Comparison of ENCODE assay signal across 8 cellular contexts in the genomic region with DNA sequence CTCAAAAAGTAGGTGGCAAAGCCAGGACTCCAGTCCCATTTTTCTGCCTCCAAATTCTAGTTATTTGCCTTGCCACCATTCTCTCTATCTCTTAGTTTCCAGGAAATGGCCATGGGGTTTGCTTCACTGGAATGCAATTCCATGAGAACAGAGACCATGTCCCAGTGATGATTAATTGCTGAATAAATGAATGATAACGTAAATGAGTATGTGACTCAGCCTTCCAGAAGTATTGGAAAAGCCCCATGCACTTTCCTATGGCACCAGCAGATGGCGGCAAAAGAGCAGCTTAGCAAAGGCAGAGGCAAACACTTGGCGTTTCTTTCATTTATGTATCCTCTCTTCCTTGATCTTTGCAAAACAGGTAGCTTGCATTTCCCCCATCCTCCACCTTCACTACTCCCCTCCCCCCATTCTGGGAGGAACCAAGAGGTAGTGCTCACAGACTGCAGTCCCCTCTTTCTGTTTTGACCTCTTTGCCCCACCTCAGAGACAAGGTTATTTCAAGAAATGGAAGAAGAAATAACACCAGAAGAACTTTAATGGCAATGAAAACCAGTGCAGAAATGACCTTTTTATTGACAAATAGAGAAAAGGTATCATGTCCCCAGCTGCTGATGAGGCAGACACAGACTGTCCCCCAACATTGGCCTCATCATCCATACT. TPM values are rescaled to one million over a fixed set of nuclear protein-coding genes. Genes with fewer than 3 reads are reported as not detected.
DNase-seq lines count a peak whose midpoint lies in the region; TF ChIP-seq lines count a peak whose summit lies in the region.

No MANE protein-coding gene starts in this region.

- intact Hi-C loops in testis (cut with DNase I; ENCODE audit: low total_unique reads) = loop anchor here (10.0 kb wide), 1 partner anchor 1252 kb away; no protein-coding TSS in a partner anchor

- H3K9me3 Mint-ChIP-seq in activated T-cell treated with anti-CD3 and anti-CD28 coated beads, Interleukin-2, amount 50 U/mL, for 24 hours = no peaks in the 10 kb centered on the region

- no peaks in the 10 kb centered on the region for H3K9me3 ChIP-seq in OCI-LY1 (ENCODE audit: low read length)
- no peaks in the 10 kb centered on the region for H3K9me3 ChIP-seq in testis

- H3F3A ChIP-seq in OCI-LY1 (ENCODE audit: insufficient read depth, low read length) = no peaks in the 10 kb centered on the region

- H4K20me1 ChIP-seq in OCI-LY1 (ENCODE audit: insufficient read depth, low read length) = no peaks in the 10 kb centered on the region

- TF ChIP-seq CTCF in BJ (IDR thresholded peaks at IDR 0.05; ENCODE audit: insufficient read depth, low read depth, low read length) = peak; percentile 92
- TF ChIP-seq CTCF in OCI-LY1 (IDR thresholded peaks at IDR 0.05; ENCODE audit: low read length) = peak; percentile 79
- TF ChIP-seq CTCF in fibroblast of mammary gland (conservative IDR thresholded peaks at IDR 0.05; ENCODE audit: control insufficient read depth, insufficient read depth, low read depth, low read length) = peak; percentile 98
- TF ChIP-seq CTCF in testis (IDR thresholded peaks at IDR 0.05) = peak; percentile 84 to 96 (median 95)

- no peak overlapping the region for H3K4me2 ChIP-seq in OCI-LY1 (ENCODE audit: low read length)

- no peaks in the 10 kb centered on the region for H3K9me2 ChIP-seq in OCI-LY1 (ENCODE audit: low read depth, low read length)

- TF ChIP-seq POLR2A in testis (IDR thresholded peaks at IDR 0.05) = no peak

- DNase-seq in BJ (ENCODE audit: low read depth) (peak; percentile 91), HEK293T (ENCODE audit: extremely low spot score) (no peak), fibroblast of mammary gland (ENCODE audit: low read depth) (peak; percentile 90), non-pigmented ciliary epithelial cell (ENCODE audit: low read depth) (peak; percentile 79), testis (peak; percentile 90), NCI-H526 treated with DMSO at 0.1 percent for 48 hours (lab: John Stamatoyannopoulos, UW) (no peak)
- peak; percentile 73 for DNase-seq in activated T-cell treated with anti-CD3 and anti-CD28 coated beads, Interleukin-2, amount 50 U/mL, for 24 hours

- no peaks in the 10 kb centered on the region for H3K79me2 ChIP-seq in OCI-LY1 (ENCODE audit: insufficient read depth, low read length)

- no peak overlapping the region for H3K27ac ChIP-seq in OCI-LY1 (ENCODE audit: low read depth, low read length, poor library complexity, severe bottlenecking)
- no peak overlapping the region for H3K27ac ChIP-seq in testis

- H3K27me3 Mint-ChIP-seq in activated T-cell treated with anti-CD3 and anti-CD28 coated beads, Interleukin-2, amount 50 U/mL, for 24 hours = peaks cover 55% of the 10 kb centered on the region

- peaks cover 2% of the 10 kb centered on the region for H3K4me1 Mint-ChIP-seq in activated T-cell treated with anti-CD3 and anti-CD28 coated beads, Interleukin-2, amount 50 U/mL, for 24 hours (ENCODE audit: low read depth)

- H3K4me3 ChIP-seq in BJ (ENCODE audit: low read depth, low read length) = no peak overlapping the region
- no peak overlapping the region for H3K4me3 ChIP-seq in OCI-LY1 (ENCODE audit: low read depth, low read length, poor library complexity, severe bottlenecking)
- H3K4me3 ChIP-seq in fibroblast of mammary gland (ENCODE audit: control insufficient read depth, low read depth, low read length) = no peak overlapping the region
- H3K4me3 ChIP-seq in testis = no peak overlapping the region

- no peak overlapping the region for H3K9ac ChIP-seq in OCI-LY1 (ENCODE audit: low read length)

- CTCF ChIA-PET in BJ (lab: Yijun Ruan, JAX) (interaction anchor here (0.6 to 2.5 kb wide), 19 partner anchors 13 to 1255 kb away, joined by 3 to 19 read pairs (median 5); a partner anchor contains a TSS), HEK293T (lab: Yijun Ruan, JAX) (interaction anchor here (0.6 to 1.6 kb wide), 5 partner anchors 41 to 1287 kb away, joined by 3 to 4 read pairs (median 3); no protein-coding TSS in a partner anchor)

- no peak overlapping the region for H3K27ac Mint-ChIP-seq in activated T-cell treated with anti-CD3 and anti-CD28 coated beads, Interleukin-2, amount 50 U/mL, for 24 hours

- H3K36me3 Mint-ChIP-seq in activated T-cell treated with anti-CD3 and anti-CD28 coated beads, Interleukin-2, amount 50 U/mL, for 24 hours (ENCODE audit: low read depth) = no peaks in the 10 kb centered on the region

- H3K36me3 ChIP-seq in BJ (ENCODE audit: control insufficient read depth, insufficient read depth, low read length) (no peaks in the 10 kb centered on the region), OCI-LY1 (ENCODE audit: insufficient read depth, low read length) (no peaks in the 10 kb centered on the region), testis (ENCODE audit: low read depth, missing control alignments) (no peaks in the 10 kb centered on the region)

- POLR2A ChIA-PET in BJ (lab: Charles Lee) = interaction anchor here (1.0 kb wide), 1 partner anchor 10 kb away, joined by 3 read pairs; no protein-coding TSS in a partner anchor
- POLR2A ChIA-PET in HEK293T (lab: Yijun Ruan, JAX) = no interaction called here

- no peak overlapping the region for H3K4me3 Mint-ChIP-seq in activated T-cell treated with anti-CD3 and anti-CD28 coated beads, Interleukin-2, amount 50 U/mL, for 24 hours

- WGBS in testis, 2 donors = 6% methylated on average over 3 of the region's 3 CpGs

- H3K27me3 ChIP-seq in BJ (ENCODE audit: control insufficient read depth, insufficient read depth, low read length) (no peaks in the 10 kb centered on the region), OCI-LY1 (ENCODE audit: insufficient read depth, low read length) (no peaks in the 10 kb centered on the region), testis (no peaks in the 10 kb centered on the region)

- H3K4me1 ChIP-seq in OCI-LY1 (ENCODE audit: insufficient read depth, low read length, severe bottlenecking) = no peaks in the 10 kb centered on the region
- peaks cover 12% of the 10 kb centered on the region for H3K4me1 ChIP-seq in testis

- no peak overlapping the region for H2AFZ ChIP-seq in OCI-LY1 (ENCODE audit: low read length)

TF ChIP-seq in HEK293T, 16 proteins besides CTCF, POLR2A, EP300 and RAD21:
- TF ChIP-seq, protein P1, sequence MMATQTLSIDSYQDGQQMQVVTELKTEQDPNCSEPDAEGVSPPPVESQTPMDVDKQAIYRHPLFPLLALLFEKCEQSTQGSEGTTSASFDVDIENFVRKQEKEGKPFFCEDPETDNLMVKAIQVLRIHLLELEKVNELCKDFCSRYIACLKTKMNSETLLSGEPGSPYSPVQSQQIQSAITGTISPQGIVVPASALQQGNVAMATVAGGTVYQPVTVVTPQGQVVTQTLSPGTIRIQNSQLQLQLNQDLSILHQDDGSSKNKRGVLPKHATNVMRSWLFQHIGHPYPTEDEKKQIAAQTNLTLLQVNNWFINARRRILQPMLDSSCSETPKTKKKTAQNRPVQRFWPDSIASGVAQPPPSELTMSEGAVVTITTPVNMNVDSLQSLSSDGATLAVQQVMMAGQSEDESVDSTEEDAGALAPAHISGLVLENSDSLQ (IDR thresholded peaks at IDR 0.05) = peak; percentile 68; the same call in 1 of the 2 replicates
- no peak for TF ChIP-seq CTBP1 (IDR thresholded peaks at IDR 0.05; ENCODE audit: borderline replicate concordance)

RNA-seq across cellular contexts. Expression of a gene that starts 21.3 kb away (rescaled TPM):
- polyA plus RNA-seq in BJ (2011; rRNA removed) = 66.4 and 75.7 TPM in 2 replicates
- polyA minus RNA-seq in BJ (2011; rRNA and poly(A)+ RNA removed) = 71.2 and 93.8 TPM in 2 replicates
- total RNA-seq in testis = 1 to 10 TPM; 8.4 to 8.7 TPM
- 4.0 TPM for polyA plus RNA-seq in testis (ENCODE audit: insufficient read depth, low read depth, low replicate concordance)

Comparison
In these comparisons a context has a peak if more than half of its experiments do, and no peak if none do; other contexts are left out.
1. DNase-seq: peak in BJ (single experiment), activated T-cell treated with anti-CD3 and anti-CD28 coated beads, Interleukin-2, amount 50 U/mL, for 24 hours (single experiment), fibroblast of mammary gland (single experiment), non-pigmented ciliary epithelial cell (single experiment) and testis (single experiment); none in HEK293T (single experiment) and NCI-H526 treated with DMSO at 0.1 percent for 48 hours (single experiment).
2. RNA of a gene that starts 21.3 kb away (polyA plus RNA-seq): 66.4 to 75.7 TPM in BJ; 4.0 TPM in testis (single experiment); every median in the first group is over 10 times any median in the second.
3. Peak in every context shown above with its lines, with median percentiles within 50 percentile points of each other: CTCF ChIP-seq.